Comparison of ENCODE assay signal across 10 cellular contexts in the genomic region with DNA sequence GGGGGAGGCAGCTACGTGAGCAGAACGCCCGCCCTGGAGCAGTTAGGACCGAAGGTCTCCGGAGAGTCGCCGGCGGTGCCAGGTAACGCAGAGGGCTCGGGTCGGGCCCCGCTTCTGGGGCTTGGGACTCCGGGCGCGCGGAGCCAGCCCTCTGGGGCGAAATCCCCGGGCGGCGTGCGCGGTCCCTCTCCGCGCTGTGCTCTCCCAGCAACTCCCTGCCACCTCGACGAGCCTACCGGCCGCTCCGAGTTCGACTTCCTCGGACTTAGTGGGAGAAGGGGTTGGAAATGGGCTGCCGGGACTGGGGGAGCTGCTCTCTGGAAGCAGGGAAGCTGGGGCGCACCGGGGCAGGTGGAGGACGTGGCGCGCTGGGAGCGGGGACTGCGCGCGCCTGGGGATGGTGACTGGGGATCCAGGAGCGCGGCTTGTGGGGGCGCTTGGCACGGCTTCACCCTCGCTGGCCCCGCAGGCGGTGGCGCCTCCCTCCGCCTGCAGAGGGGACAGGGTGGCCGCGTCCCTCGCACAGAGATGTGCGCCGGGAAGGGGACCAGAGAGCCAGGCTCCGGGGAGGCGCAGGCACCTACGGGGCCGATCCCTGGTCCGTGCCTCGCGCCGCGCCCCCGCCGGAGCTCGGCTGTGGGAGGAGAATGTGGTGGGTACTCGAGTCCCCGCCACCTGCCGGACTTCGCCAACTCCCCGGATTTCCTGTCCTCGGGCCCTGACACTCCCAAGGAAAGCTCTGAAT. TPM values are rescaled to one million over a fixed set of nuclear protein-coding genes. Genes with fewer than 3 reads are reported as not detected.
A peak's percentile ranks its signal among the peaks of the same experiment; 100 is the strongest.
DNase-seq lines count a peak whose midpoint lies in the region; ATAC-seq, FAIRE-seq and TF ChIP-seq lines count a peak whose summit lies in the region.
"Had no signal": no experiment of that assay in that cellular context is flagged by ENCODE, and none has a peak within 500 bp of the region (broad histone marks: within the 10 kb centered on the region; RNA-seq: fewer than 3 reads in every experiment).

No MANE protein-coding gene starts in this region.

- 42% methylated on average over 12 of the region's 73 CpGs for WGBS in HepG2 (ENCODE audit: low lambda C conversion rate)

- H3K9me3 ChIP-seq in left lung (no peaks in the 10 kb centered on the region), HepG2 (ENCODE audit: low read length) (no peaks in the 10 kb centered on the region)
- no peaks in the 10 kb centered on the region for H3K9me3 ChIP-seq in CD4-positive, alpha-beta T cell (ENCODE audit: control insufficient read depth, low read length)

- ATAC-seq in left lung (peak; percentile 41), HepG2 (no peak), HG03097 (IDR thresholded peaks at IDR 0.05; ENCODE audit: low FRiP score, unreplicated experiment) (no peak)
- ATAC-seq in CD4-positive, alpha-beta T cell (ENCODE audit: poor library complexity): no peak

- BruUV-seq in HepG2 (replicated peaks; lab: Mats Ljungman, UMichigan): no TSS peak

- no peak for TF ChIP-seq POLR2A in HepG2 (IDR thresholded peaks at IDR 0.05; ENCODE audit: insufficient read depth in 1 of 2, low read depth in 2 of 2, low read length in 2 of 2)

- H3K36me3 ChIP-seq in left lung (no peaks in the 10 kb centered on the region), HepG2 (replicated peaks in 1 of 2; ENCODE audit: control insufficient read depth in 1 of 2, insufficient read depth in 2 of 2, low read length in 2 of 2) (no peaks in the 10 kb centered on the region)

- peak overlapping the region; percentile 89 for H3K4me3 Mint-ChIP-seq in type B pancreatic cell
- no peak overlapping the region for H3K4me3 Mint-ChIP-seq in CD4-positive, alpha-beta T cell

- intact Hi-C loops in left lung (cut with DNase I): no loop called here
- intact Hi-C loops in CD4-positive, alpha-beta T cell (cut with DNase I, micrococcal nuclease): no loop called here
- intact Hi-C loops in HepG2 (cut with micrococcal nuclease; ENCODE audit: unreplicated experiment): no loop called here

- POLR2A ChIA-PET in CD4-positive, alpha-beta T cell (lab: Charles Lee): no interaction called here
- POLR2A ChIA-PET in HepG2 (lab: Yijun Ruan, JAX): no interaction called here

- H3K27me3 ChIP-seq in left lung: peaks cover 20 to 49% of the 10 kb centered on the region in 2 donors
- peaks cover 29% of the 10 kb centered on the region for H3K27me3 ChIP-seq in CD4-positive, alpha-beta T cell (ENCODE audit: control insufficient read depth, insufficient read depth, low read length)
- H3K27me3 ChIP-seq in HepG2 (ENCODE audit: control insufficient read depth in 1 of 2, insufficient read depth in 2 of 2, low read length in 2 of 2): peaks cover 0 to 2% of the 10 kb centered on the region in 2 experiments; a peak in 1 of 5 replicates

- CTCF ChIA-PET in CD4-positive, alpha-beta T cell (lab: Charles Lee): no interaction called here
- CTCF ChIA-PET in HepG2 (lab: Yijun Ruan, JAX; ENCODE audit: low intra/inter-chr PET ratio, low total read pairs): no interaction called here

- no peak for TF ChIP-seq RAD21 in HepG2 (CRISPR knock-in tag; IDR thresholded peaks at IDR 0.05)

- H3K27me3 Mint-ChIP-seq in type B pancreatic cell: peaks cover 68% of the 10 kb centered on the region
- H3K27me3 Mint-ChIP-seq in CD4-positive, alpha-beta T cell: peaks cover 48% of the 10 kb centered on the region

- H3K27ac ChIP-seq in left lung (no peak overlapping the region), HepG2 (ENCODE audit: extremely low read length, insufficient read depth, low read length) (no peak overlapping the region)
- no peak overlapping the region for H3K27ac ChIP-seq in CD4-positive, alpha-beta T cell (ENCODE audit: low read depth, low read length)
- H3K27ac ChIP-seq: epithelial cell of prostate had no signal

- H3K36me3 Mint-ChIP-seq in type B pancreatic cell: no peaks in the 10 kb centered on the region
- H3K36me3 Mint-ChIP-seq in CD4-positive, alpha-beta T cell (ENCODE audit: low read depth): no peaks in the 10 kb centered on the region

- H3K27ac Mint-ChIP-seq in type B pancreatic cell: no peak overlapping the region
- no peak overlapping the region for H3K27ac Mint-ChIP-seq in CD4-positive, alpha-beta T cell

- H3K9ac ChIP-seq in HepG2 (ENCODE audit: insufficient read depth, low read depth, low read length): no peak overlapping the region

- H3K4me3 ChIP-seq in left lung (no peak overlapping the region), HepG2 (replicated peaks in 1 of 3; ENCODE audit: insufficient read depth in 1 of 3, low read depth in 2 of 3, low read length in 3 of 3) (no peak overlapping the region)

- H2AFZ ChIP-seq in HepG2 (ENCODE audit: low read length): no peak overlapping the region

- no peak overlapping the region for H3K4me2 ChIP-seq in HepG2 (ENCODE audit: low read depth, low read length)

- peak; percentile 44 to 47 for DNase-seq in NCI-H2081 (lab: John Stamatoyannopoulos, UW)
- DNase-seq in NCI-H2081 treated with DMSO at 0.1 percent for 48 hours (lab: John Stamatoyannopoulos, UW): no peak
- DNase-seq in ecto neural progenitor cell (ENCODE audit: low spot score): peak; percentile 67
- DNase-seq in left lung: peak in 1 of 2 donors; percentile 73
- DNase-seq in type B pancreatic cell (ENCODE audit: extremely low spot score, unreplicated experiment): peak; percentile 65
- DNase-seq in CD4-positive, alpha-beta T cell: no peak
- DNase-seq in HepG2 (ENCODE audit: low spot score): no peak
- DNase-seq: activated CD4-positive, CD25-positive, alpha-beta regulatory T cell had no signal

- H3K4me1 ChIP-seq in left lung (peaks cover 7 to 15% of the 10 kb centered on the region in 2 donors), HepG2 (ENCODE audit: insufficient read depth, low read length) (no peaks in the 10 kb centered on the region)

- TF ChIP-seq CTCF in left lung (IDR thresholded peaks at IDR 0.05) (no peak), type B pancreatic cell (conservative IDR thresholded peaks at IDR 0.05) (peak; percentile 15), HepG2 (CRISPR knock-in tag; IDR thresholded peaks at IDR 0.05) (no peak)
- TF ChIP-seq CTCF in CD4-positive, alpha-beta T cell (IDR thresholded peaks at IDR 0.05): no peak

- H3K79me2 ChIP-seq in HepG2 (ENCODE audit: insufficient read depth, low read length): no peaks in the 10 kb centered on the region

- TF ChIP-seq EP300 in HepG2 (IDR thresholded peaks at IDR 0.05; ENCODE audit: low read depth in 2 of 2, low read length in 2 of 2) (no peak), HepG2 (CRISPR knock-in tag; IDR thresholded peaks at IDR 0.05; ENCODE audit: borderline replicate concordance) (no peak)

- H4K20me1 ChIP-seq in HepG2 (ENCODE audit: insufficient read depth, low read length): no peaks in the 10 kb centered on the region

- H3K9me3 Mint-ChIP-seq in type B pancreatic cell: no peaks in the 10 kb centered on the region
- no peaks in the 10 kb centered on the region for H3K9me3 Mint-ChIP-seq in CD4-positive, alpha-beta T cell

- peaks cover 14% of the 10 kb centered on the region for H3K4me1 Mint-ChIP-seq in type B pancreatic cell (ENCODE audit: unreplicated experiment)
- H3K4me1 Mint-ChIP-seq in CD4-positive, alpha-beta T cell (ENCODE audit: low read depth): no peaks in the 10 kb centered on the region

- FAIRE-seq in HepG2 (lab: Jason Lieb, UNC): no peak

- in situ Hi-C loops in HepG2 (cut with HindIII; ENCODE audit: extremely low pct_ligation_motif_present, low pct_unique_long_range_greater_than_20kb): no loop called here

TF ChIP-seq in HepG2, 621 proteins besides CTCF, POLR2A, EP300 and RAD21:
- TF ChIP-seq SNRNP70 (IDR thresholded peaks at IDR 0.05; ENCODE audit: low read depth, low read length): no peak

RNA-seq across cellular contexts. Expression of a gene that starts 0.7 kb away (rescaled TPM):
- under 1 TPM in 1 of 2 donors, not detected in 1; 0.17 TPM for total RNA-seq in left lung
- 0.86 and 1.6 TPM in 2 replicates for total RNA-seq in type B pancreatic cell (ENCODE audit: low replicate concordance)
- under 1 TPM; 0.16 to 0.39 TPM for total RNA-seq in CD4-positive, alpha-beta T cell
- total RNA-seq in HepG2 (2016; rRNA removed; fragmentation: Illumina TruSeq; extraction: Trizol): not detected in 2 replicates
- total RNA-seq in HepG2 (2016; cell fraction: cytosol; rRNA removed; fragmentation: Illumina TruSeq; extraction: Trizol; ENCODE audit: low read depth): not detected in 2 replicates
- not detected in 2 replicates for total RNA-seq in HepG2 (2016; cell fraction: insoluble cytoplasmic fraction; rRNA removed; fragmentation: Illumina TruSeq; extraction: Trizol)
- total RNA-seq in HepG2 (2016; cell fraction: membrane; rRNA removed; fragmentation: Illumina TruSeq; extraction: Trizol): not detected in 2 replicates
- total RNA-seq in HepG2 (2016; cell fraction: nucleus; rRNA removed; fragmentation: Illumina TruSeq; extraction: Trizol): not detected in 2 replicates
- not detected in 2 replicates for polyA plus RNA-seq in HepG2 (2011; rRNA removed)
- polyA plus RNA-seq in HepG2 (2011; cell fraction: cytosol; rRNA removed): not detected in 2 replicates
- polyA plus RNA-seq in HepG2 (2011; cell fraction: nucleus; rRNA removed): not detected in 2 replicates
- not detected in 2 replicates for polyA plus RNA-seq in HepG2 (2012)
- not detected in 2 replicates for polyA plus RNA-seq in HepG2 (2016; cell fraction: cytosol; fragmentation: Illumina TruSeq; extraction: Trizol; ENCODE audit: low read depth)
- not detected in 2 replicates for polyA plus RNA-seq in HepG2 (2016; cell fraction: insoluble cytoplasmic fraction; fragmentation: Illumina TruSeq; extraction: Trizol; ENCODE audit: low read depth)
- polyA plus RNA-seq in HepG2 (2016; cell fraction: membrane; fragmentation: Illumina TruSeq; extraction: Trizol; ENCODE audit: low read depth): not detected in 2 replicates
- polyA plus RNA-seq in HepG2 (2016; cell fraction: nucleus; fragmentation: Illumina TruSeq; extraction: Trizol; ENCODE audit: insufficient read depth, low read depth): not detected in 2 replicates
- polyA minus RNA-seq in HepG2 (2011; rRNA and poly(A)+ RNA removed; ENCODE audit: low replicate concordance): not detected in 2 replicates
- polyA minus RNA-seq in HepG2 (2011; cell fraction: cytosol; rRNA and poly(A)+ RNA removed): not detected in 2 replicates
- polyA minus RNA-seq in HepG2 (2011; cell fraction: nucleus; rRNA and poly(A)+ RNA removed): not detected in 2 replicates

Comparison
In these comparisons a context has a peak if more than half of its experiments do, and no peak if none do; other contexts are left out.
1. DNase-seq: peak in NCI-H2081 (2 of 2), ecto neural progenitor cell (single experiment) and type B pancreatic cell (single experiment); none in NCI-H2081 treated with DMSO at 0.1 percent for 48 hours (single experiment), CD4-positive, alpha-beta T cell (0 of 10) and HepG2 (single experiment).